15 cellular contexts compared by ENCODE assay signal in the genomic region with DNA sequence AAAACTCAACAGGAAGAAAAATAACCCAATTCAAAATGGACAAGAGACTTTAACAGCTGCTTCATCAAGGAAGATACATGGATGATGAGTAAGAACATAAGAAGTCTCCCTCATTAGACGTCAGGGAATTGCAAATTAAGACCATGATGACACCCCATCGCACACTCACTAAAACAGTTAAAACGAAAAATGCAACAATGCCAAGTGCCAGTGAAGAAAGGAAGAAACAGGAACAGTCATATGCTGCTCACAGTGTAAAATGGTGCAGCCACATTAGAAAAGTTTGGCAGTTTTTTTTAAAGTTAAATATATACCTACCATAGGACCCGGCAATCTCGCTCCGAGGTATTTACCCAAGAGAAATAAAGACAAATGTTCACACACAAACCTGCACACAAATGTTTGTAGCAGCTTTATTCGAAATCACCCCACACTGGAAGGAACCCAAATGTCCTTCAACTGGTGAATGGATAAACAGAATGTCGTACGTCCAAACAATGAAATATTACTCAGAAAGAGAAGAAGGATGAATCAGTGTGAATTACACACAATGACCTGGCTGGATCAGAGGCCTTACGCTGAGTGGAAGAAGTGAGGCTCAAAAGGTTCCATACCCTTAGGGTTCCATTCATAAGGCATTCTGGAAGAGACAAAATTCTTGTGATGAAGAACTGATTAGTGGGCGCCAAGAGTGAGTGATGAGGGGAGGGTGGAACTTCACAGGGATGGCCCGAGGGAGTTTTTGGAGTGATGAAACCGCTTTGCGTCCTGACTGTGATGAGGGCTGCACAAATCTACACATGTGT.
DNase-seq lines count a peak whose midpoint lies in the region; ATAC-seq, FAIRE-seq and TF ChIP-seq lines count a peak whose summit lies in the region.
"Had no signal": no experiment of that assay in that cellular context is flagged by ENCODE, and none has a peak within 500 bp of the region (broad histone marks: within the 10 kb centered on the region; RNA-seq: fewer than 3 reads in every experiment).

No MANE protein-coding gene starts in this region.

- H3K36me3 ChIP-seq in RWPE2 (ENCODE audit: low read depth), result no peaks in the 10 kb centered on the region
- no peaks in the 10 kb centered on the region for H3K36me3 ChIP-seq in pancreas
- H3K36me3 ChIP-seq in colonic mucosa, result no peaks in the 10 kb centered on the region
- no peaks in the 10 kb centered on the region for H3K36me3 ChIP-seq in naive thymus-derived CD4-positive, alpha-beta T cell (ENCODE audit: control insufficient read depth in 2 of 3, insufficient read depth in 3 of 3, low read length in 3 of 3)
- H3K36me3 ChIP-seq: BLaER1 treated with 17β-estradiol and CSF1 and Interleukin-3, amounts not matched to agents 10 nM and 100 nM; ovary had no signal

- H3K4me3 Mint-ChIP-seq in naive thymus-derived CD4-positive, alpha-beta T cell, result no peak overlapping the region

- H3K27ac ChIP-seq in RWPE2 (ENCODE audit: poor library complexity, severe bottlenecking), result peak overlapping the region; percentile 82
- H3K27ac ChIP-seq in pancreas, result no peak overlapping the region
- no peak overlapping the region for H3K27ac ChIP-seq in colonic mucosa
- H3K27ac ChIP-seq in naive thymus-derived CD4-positive, alpha-beta T cell (ENCODE audit: low read depth, low read length), result no peak overlapping the region
- H3K27ac ChIP-seq: BLaER1 treated with 17β-estradiol and CSF1 and Interleukin-3, amounts not matched to agents 10 nM and 100 nM; ovary had no signal

- no peaks in the 10 kb centered on the region for H3K36me3 Mint-ChIP-seq in naive thymus-derived CD4-positive, alpha-beta T cell

- peaks cover 0 to 5% (median 0%) of the 10 kb centered on the region in 7 donors for H3K4me1 Mint-ChIP-seq in naive thymus-derived CD4-positive, alpha-beta T cell

- TF ChIP-seq CTCF in RWPE2 (IDR thresholded peaks at IDR 0.05; ENCODE audit: poor library complexity, severe bottlenecking) (no peak), pancreas (IDR thresholded peaks at IDR 0.05) (no peak), colonic mucosa (IDR thresholded peaks at IDR 0.05) (no peak)

- H3K27me3 Mint-ChIP-seq in naive thymus-derived CD4-positive, alpha-beta T cell, result peaks cover 0 to 9% (median 7%) of the 10 kb centered on the region in 5 donors

- H3K27ac Mint-ChIP-seq in naive thymus-derived CD4-positive, alpha-beta T cell, result no peak overlapping the region

- 49 to 53% methylated on average over 14 of the region's 14 CpGs for WGBS in pancreas, 2 donors

- POLR2A ChIA-PET in naive thymus-derived CD4-positive, alpha-beta T cell (lab: Charles Lee), result no interaction called here

- no peaks in the 10 kb centered on the region for H3K9me3 ChIP-seq in RWPE2 (ENCODE audit: severe bottlenecking)
- no peaks in the 10 kb centered on the region for H3K9me3 ChIP-seq in pancreas
- H3K9me3 ChIP-seq in colonic mucosa, result no peaks in the 10 kb centered on the region
- no peaks in the 10 kb centered on the region for H3K9me3 ChIP-seq in naive thymus-derived CD4-positive, alpha-beta T cell (ENCODE audit: control insufficient read depth in 2 of 3, low read length in 3 of 3)
- H3K9me3 ChIP-seq: ovary had no signal

- ATAC-seq in RWPE2 (ENCODE audit: low read depth) (peak; percentile 84), pancreas (peak in 3 of 4 donors; percentile 38 to 59 (median 53)), HG03354 (IDR thresholded peaks at IDR 0.05; ENCODE audit: poor library complexity, severe bottlenecking, unreplicated experiment) (no peak)
- ATAC-seq in naive thymus-derived CD4-positive, alpha-beta T cell, result no peak

- intact Hi-C loops in pancreas (cut with DNase I) (no loop called here), colonic mucosa (cut with DNase I) (loop anchor here (10.0 kb wide), 1 partner anchor 642 kb away; a partner anchor contains a TSS)
- intact Hi-C loops in naive thymus-derived CD4-positive, alpha-beta T cell (cut with micrococcal nuclease), result no loop called here

- FAIRE-seq in pancreas (lab: Jason Lieb, UNC), result no peak
- FAIRE-seq: endothelial cell of umbilical vein, G401.6, TTC549 had no signal

- no peak overlapping the region for H3K9ac ChIP-seq in colonic mucosa (ENCODE audit: low read depth in 2 of 2, low read length in 2 of 2)
- H3K9ac ChIP-seq: BLaER1 treated with 17β-estradiol and CSF1 and Interleukin-3, amounts not matched to agents 10 nM and 100 nM had no signal

- H3K9me3 Mint-ChIP-seq in naive thymus-derived CD4-positive, alpha-beta T cell, result peaks cover 0 to 5% (median 0%) of the 10 kb centered on the region in 11 donors

- peaks cover 31% of the 10 kb centered on the region for H3K4me1 ChIP-seq in RWPE2 (ENCODE audit: insufficient read depth, poor library complexity, severe bottlenecking)
- peaks cover 0 to 6% (median 0%) of the 10 kb centered on the region in 3 donors for H3K4me1 ChIP-seq in pancreas
- H3K4me1 ChIP-seq in colonic mucosa, result no peaks in the 10 kb centered on the region
- H3K4me1 ChIP-seq in naive thymus-derived CD4-positive, alpha-beta T cell (ENCODE audit: control insufficient read depth in 2 of 2, insufficient read depth in 2 of 2, low read length in 2 of 2), result no peaks in the 10 kb centered on the region

- CTCF ChIA-PET in naive thymus-derived CD4-positive, alpha-beta T cell (lab: Charles Lee), result no interaction called here

- peak; percentile 89 for DNase-seq in EL
- DNase-seq in RWPE2 (ENCODE audit: low spot score), result no peak
- DNase-seq in fibroblast of peridontal ligament (ENCODE audit: extremely low read depth), result peak; percentile 72
- no peak for DNase-seq in pancreas
- no peak for DNase-seq in colonic mucosa
- no peak for DNase-seq in naive thymus-derived CD4-positive, alpha-beta T cell
- DNase-seq in SKM-1 treated with dmso at 0.1 percent for 144 hours (lab: John Stamatoyannopoulos, UW; ENCODE audit: unreplicated experiment), result no peak
- DNase-seq: NCI-H2029 treated with DMSO at 0.1 percent for 48 hours, ovary, substantia nigra had no signal

- H3K27me3 ChIP-seq in RWPE2 (ENCODE audit: insufficient read depth, poor library complexity, severe bottlenecking) (no peaks in the 10 kb centered on the region), pancreas (no peaks in the 10 kb centered on the region), colonic mucosa (no peaks in the 10 kb centered on the region)
- H3K27me3 ChIP-seq in naive thymus-derived CD4-positive, alpha-beta T cell (ENCODE audit: control insufficient read depth in 2 of 2, insufficient read depth in 2 of 2, low read length in 2 of 2), result no peaks in the 10 kb centered on the region
- H3K27me3 ChIP-seq: BLaER1 treated with 17β-estradiol and CSF1 and Interleukin-3, amounts not matched to agents 10 nM and 100 nM; ovary had no signal

- H3K4me3 ChIP-seq in RWPE2 (ENCODE audit: severe bottlenecking) (no peak overlapping the region), pancreas (no peak overlapping the region), colonic mucosa (no peak overlapping the region)
- no peak overlapping the region for H3K4me3 ChIP-seq in naive thymus-derived CD4-positive, alpha-beta T cell (ENCODE audit: low read length)
- H3K4me3 ChIP-seq: BLaER1 treated with 17β-estradiol and CSF1 and Interleukin-3, amounts not matched to agents 10 nM and 100 nM; ovary had no signal

Comparison
In these comparisons a context has a peak if more than half of its experiments do, and no peak if none do; other contexts are left out.
1. DNase-seq: peak in EL (single experiment) and fibroblast of peridontal ligament (single experiment); none in RWPE2 (single experiment), pancreas (0 of 6), colonic mucosa (single experiment), naive thymus-derived CD4-positive, alpha-beta T cell (0 of 9) and SKM-1 treated with dmso at 0.1 percent for 144 hours (single experiment).
2. ATAC-seq: peak in RWPE2 (single experiment) and pancreas (3 of 4); none in HG03354 (single experiment) and naive thymus-derived CD4-positive, alpha-beta T cell (single experiment).